33 cellular contexts compared by ENCODE assay signal in genomic region chr4:113596396-113596795, GRCh38.
"Had no signal": no experiment of that assay in that cellular context is flagged by ENCODE, and none has a peak within 500 bp of the region (broad histone marks: within the 10 kb centered on the region; RNA-seq: fewer than 3 reads in every experiment).

No MANE protein-coding gene starts in this region.

- H3K27me3 Mint-ChIP-seq: activated B cell treated with CpG ODN at 0.5 μM for 24 hours; activated CD8-positive, alpha-beta T cell treated with anti-CD3 and anti-CD28 coated beads for 36 hours; activated naive CD8-positive, alpha-beta T cell; activated T-helper 17 cell treated with anti-CD3 and anti-CD28 coated beads, Interleukin-2, amount 50 U/mL, for 72 hours; effector memory CD8-positive, alpha-beta T cell; T-helper 17 cell had no signal

- H3K4me3 Mint-ChIP-seq: activated B cell treated with CpG ODN at 0.5 μM for 24 hours; activated CD8-positive, alpha-beta T cell treated with anti-CD3 and anti-CD28 coated beads for 36 hours; activated naive CD8-positive, alpha-beta T cell; activated T-cell treated with anti-CD3 and anti-CD28 coated beads, Interleukin-2, amount 50 U/mL, for 4 hours; activated T-helper 17 cell treated with anti-CD3 and anti-CD28 coated beads, Interleukin-2, amount 50 U/mL, for 72 hours; effector memory CD8-positive, alpha-beta T cell; T-helper 17 cell; T-helper 2 cell treated with Interferon-gamma antibody and Interleukin-4, amounts not matched to agents 5 μg/mL and 100 μg/mL, for 36 hours had no signal

- H3K27me3 ChIP-seq: brain microvascular endothelial cell, esophagus muscularis mucosa, foreskin keratinocyte, gastroesophageal sphincter had no signal

- H3K36me3 ChIP-seq: brain microvascular endothelial cell, esophagus muscularis mucosa, gastroesophageal sphincter, WERI-Rb-1 had no signal

- H3K9me3 Mint-ChIP-seq: activated B cell treated with CpG ODN at 0.5 μM for 24 hours; activated T-helper 17 cell treated with anti-CD3 and anti-CD28 coated beads, Interleukin-2, amount 50 U/mL, for 72 hours; effector memory CD8-positive, alpha-beta T cell; T-helper 2 cell treated with Interferon-gamma antibody and Interleukin-4, amounts not matched to agents 5 μg/mL and 100 μg/mL, for 36 hours had no signal

- H3K27ac Mint-ChIP-seq: activated CD8-positive, alpha-beta T cell treated with anti-CD3 and anti-CD28 coated beads for 36 hours; activated naive CD8-positive, alpha-beta T cell; activated T-helper 17 cell treated with anti-CD3 and anti-CD28 coated beads, Interleukin-2, amount 50 U/mL, for 72 hours; effector memory CD8-positive, alpha-beta T cell; T-helper 17 cell; T-helper 2 cell treated with Interferon-gamma antibody and Interleukin-4, amounts not matched to agents 5 μg/mL and 100 μg/mL, for 36 hours had no signal

- H3K9me3 ChIP-seq: esophagus muscularis mucosa, gastroesophageal sphincter had no signal

- H3K4me3 ChIP-seq: esophagus muscularis mucosa, gastroesophageal sphincter had no signal

- FAIRE-seq: astrocyte, colon had no signal

- H3K27ac ChIP-seq: brain microvascular endothelial cell, esophagus muscularis mucosa, foreskin keratinocyte, gastroesophageal sphincter, WERI-Rb-1 had no signal

- DNase-seq: activated B cell treated with CpG ODN at 0.5 μM for 24 hours; activated CD4-positive, alpha-beta T cell treated with anti-CD3 and anti-CD28 coated beads for 48 hours; activated CD4-positive, alpha-beta T cell treated with anti-CD3 and anti-CD28 coated beads, Interleukin-2, amount 50 U/mL, for 1 hour; activated CD4-positive, alpha-beta T cell treated with anti-CD3 and anti-CD28 coated beads, Interleukin-2, amount 50 U/mL, for 48 hours; activated CD8-positive, alpha-beta memory T cell treated with anti-CD3 and anti-CD28 coated beads for 24 hours; activated CD8-positive, alpha-beta T cell treated with anti-CD3 and anti-CD28 coated beads for 36 hours; activated effector memory CD4-positive, alpha-beta T cell treated with Interleukin-2 at 50 U/mL for 16 hours; activated gamma-delta T cell treated with Interleukin-2 at 50 U/mL for 16 hours; activated naive CD4-positive, alpha-beta T cell treated with anti-CD3 and anti-CD28 coated beads, Interleukin-2, amount 50 U/mL, for 16 hours; activated naive CD4-positive, alpha-beta T cell treated with Interleukin-2 at 50 U/mL for 16 hours; activated T-cell treated with anti-CD3 and anti-CD28 coated beads, Interleukin-2, amount 50 U/mL, for 4 hours; amniotic stem cell; anterior cingulate cortex; brain microvascular endothelial cell; caudate nucleus; cortex of kidney; dermis blood vessel endothelial cell; effector CD4-positive, alpha-beta T cell; effector memory CD8-positive, alpha-beta T cell; erythroblast; foreskin keratinocyte; head of caudate nucleus; T-helper 1 cell; T-helper 17 cell; T1000; WERI-Rb-1 had no signal

- ATAC-seq: activated CD8-positive, alpha-beta T cell treated with anti-CD3 and anti-CD28 coated beads for 36 hours; activated T-cell treated with anti-CD3 and anti-CD28 coated beads, Interleukin-2, amount 50 U/mL, for 4 hours; activated T-helper 17 cell treated with anti-CD3 and anti-CD28 coated beads, Interleukin-2, amount 50 U/mL, for 72 hours; effector memory CD8-positive, alpha-beta T cell; foreskin keratinocyte; gastroesophageal sphincter; T-helper 17 cell had no signal

- H3K4me1 ChIP-seq: foreskin keratinocyte had no signal
